26 cellular contexts compared by ENCODE assay signal in genomic region chr17:4631836-4632582, GRCh38. TPM values are rescaled to one million over a fixed set of nuclear protein-coding genes. Genes with fewer than 3 reads are reported as not detected.
DNase-seq lines count a peak whose midpoint lies in the region; FAIRE-seq and TF ChIP-seq lines count a peak whose summit lies in the region.
"Had no signal": no experiment of that assay in that cellular context is flagged by ENCODE, and none has a peak within 500 bp of the region (broad histone marks: within the 10 kb centered on the region; RNA-seq: fewer than 3 reads in every experiment).

No MANE protein-coding gene starts in this region.

- TF ChIP-seq RAD21 in SK-N-SH (IDR thresholded peaks at IDR 0.05; ENCODE audit: low read length): no peak

- H3K9me3 ChIP-seq in HUES64 (ENCODE audit: insufficient read depth, low read depth, low read length): no peaks in the 10 kb centered on the region
- H3K9me3 ChIP-seq in SK-N-SH: no peaks in the 10 kb centered on the region
- H3K9me3 ChIP-seq: colonic mucosa, heart left ventricle, pancreas, sigmoid colon, thoracic aorta had no signal

- H4K20me1 ChIP-seq in SK-N-SH (ENCODE audit: insufficient read depth): no peaks in the 10 kb centered on the region

- POLR2A ChIA-PET in SK-N-SH (lab: Yijun Ruan, JAX): no interaction called here

- no peaks in the 10 kb centered on the region for H3K9me2 ChIP-seq in SK-N-SH

- H3K4me1 Mint-ChIP-seq in nephron progenitor cell: peaks cover 46% of the 10 kb centered on the region
- H3K4me1 Mint-ChIP-seq in Calu3 (ENCODE audit: low read depth, unreplicated experiment): no peaks in the 10 kb centered on the region
- H3K4me1 Mint-ChIP-seq: immature natural killer cell had no signal

- peaks cover 50% of the 10 kb centered on the region for H3K27me3 Mint-ChIP-seq in nephron progenitor cell (ENCODE audit: low read depth, poor library complexity)
- peaks cover 49% of the 10 kb centered on the region for H3K27me3 Mint-ChIP-seq in Calu3 (ENCODE audit: unreplicated experiment)
- H3K27me3 Mint-ChIP-seq: stimulated activated memory B cell treated with anti-CD40 and anti-IgM and Interleukin-4, amounts not matched to agents 10 μg/mL and 1 μg/mL and 100 μg/mL, for 72 hours had no signal

- no peaks in the 10 kb centered on the region for H3F3A ChIP-seq in SK-N-SH (replicated peaks; ENCODE audit: insufficient read depth)

- H3K9ac ChIP-seq in HUES64 (ENCODE audit: low read depth, low read length) (no peak overlapping the region), SK-N-SH (no peak overlapping the region)

- H3K9me3 Mint-ChIP-seq in nephron progenitor cell (peaks cover 5% of the 10 kb centered on the region), Calu3 (ENCODE audit: low read depth, unreplicated experiment) (no peaks in the 10 kb centered on the region)
- H3K9me3 Mint-ChIP-seq: activated naive CD4-positive, alpha-beta T cell treated with anti-CD3 and anti-CD28 coated beads, Interleukin-2, amount 10 ng/mL, durations not matched to agents 7 days and 5 days had no signal

- no peaks in the 10 kb centered on the region for H3K36me3 Mint-ChIP-seq in nephron progenitor cell (ENCODE audit: low read depth)
- H3K36me3 Mint-ChIP-seq in Calu3 (ENCODE audit: insufficient read depth, unreplicated experiment): no peaks in the 10 kb centered on the region
- H3K36me3 Mint-ChIP-seq: activated naive CD4-positive, alpha-beta T cell treated with anti-CD3 and anti-CD28 coated beads, Interleukin-2, amount 10 ng/mL, durations not matched to agents 7 days and 5 days; immature natural killer cell; stimulated activated memory B cell treated with anti-CD40 and anti-IgM and Interleukin-4, amounts not matched to agents 10 μg/mL and 1 μg/mL and 100 μg/mL, for 72 hours had no signal

- H3K27ac Mint-ChIP-seq in nephron progenitor cell (no peak overlapping the region), Calu3 (ENCODE audit: unreplicated experiment) (no peak overlapping the region)
- H3K27ac Mint-ChIP-seq: activated naive CD4-positive, alpha-beta T cell treated with anti-CD3 and anti-CD28 coated beads, Interleukin-2, amount 10 ng/mL, durations not matched to agents 7 days and 5 days; immature natural killer cell; stimulated activated memory B cell treated with anti-CD40 and anti-IgM and Interleukin-4, amounts not matched to agents 10 μg/mL and 1 μg/mL and 100 μg/mL, for 72 hours had no signal

- H3K4me3 Mint-ChIP-seq in nephron progenitor cell (peak overlapping the region; percentile 47), Calu3 (ENCODE audit: low read depth, unreplicated experiment) (no peak overlapping the region)
- H3K4me3 Mint-ChIP-seq: activated naive CD4-positive, alpha-beta T cell treated with anti-CD3 and anti-CD28 coated beads, Interleukin-2, amount 10 ng/mL, durations not matched to agents 7 days and 5 days; immature natural killer cell; stimulated activated memory B cell treated with anti-CD40 and anti-IgM and Interleukin-4, amounts not matched to agents 10 μg/mL and 1 μg/mL and 100 μg/mL, for 72 hours had no signal

- WGBS in HUES64: 61% methylated on average over 21 of the region's 21 CpGs
- 77% methylated on average over 11 of the region's 21 CpGs for WGBS in SK-N-SH (ENCODE audit: low lambda C conversion rate)

- no peak for FAIRE-seq in bronchial epithelial cell (lab: Jason Lieb, UNC)
- no peak for FAIRE-seq in GM12891 (lab: Jason Lieb, UNC)
- FAIRE-seq: endometrium, pancreas had no signal

- no peaks in the 10 kb centered on the region for H3K79me2 ChIP-seq in SK-N-SH (ENCODE audit: insufficient read depth)

- peak; percentile 26 for DNase-seq in Daoy (ENCODE audit: low read depth)
- DNase-seq in bronchial epithelial cell (ENCODE audit: low read depth): peak; percentile 5
- DNase-seq in nephron progenitor cell: no peak
- DNase-seq in Calu3: no peak
- no peak for DNase-seq in Kasumi-1 (lab: John Stamatoyannopoulos, UW)
- no peak for DNase-seq in SK-N-SH
- no peak for DNase-seq in GM12891 (ENCODE audit: insufficient read length, low spot score)
- DNase-seq: activated CD4-positive, CD25-positive, alpha-beta regulatory T cell treated with anti-CD3 and anti-CD28 coated beads, Interleukin-2, amount 50 U/mL, for 72 hours; activated naive CD4-positive, alpha-beta T cell treated with anti-CD3 and anti-CD28 coated beads, Interleukin-2, amount 10 ng/mL, durations not matched to agents 7 days and 5 days; activated T-cell treated with anti-CD3 and anti-CD28 coated beads, Interleukin-2, amount 50 U/mL, for 48 hours; colonic mucosa; GDM1; heart left ventricle; immature natural killer cell; NCI-H1092; NCI-H2029; pancreas; sigmoid colon; T-helper 9 cell had no signal

- intact Hi-C loops in Calu3 (cut with micrococcal nuclease; ENCODE audit: unreplicated experiment): no loop called here

- TF ChIP-seq CTCF in bronchial epithelial cell (IDR thresholded peaks at IDR 0.05; ENCODE audit: insufficient read depth, low read length, severe bottlenecking) (no peak), nephron progenitor cell (IDR thresholded peaks at IDR 0.05) (no peak), Calu3 (IDR thresholded peaks at IDR 0.05; ENCODE audit: unreplicated experiment) (no peak), SK-N-SH (IDR thresholded peaks at IDR 0.05) (no peak)

- H3K36me3 ChIP-seq in HUES64 (ENCODE audit: insufficient read depth, low read length) (no peaks in the 10 kb centered on the region), bronchial epithelial cell (ENCODE audit: control insufficient read depth, insufficient read depth, low read length) (no peaks in the 10 kb centered on the region), SK-N-SH (replicated peaks in 1 of 2; ENCODE audit: control insufficient read depth in 1 of 2, insufficient read depth in 2 of 2, low read length in 1 of 2) (no peaks in the 10 kb centered on the region)
- H3K36me3 ChIP-seq: colonic mucosa, heart left ventricle, pancreas, sigmoid colon, thoracic aorta had no signal

- no peak for TF ChIP-seq EP300 in SK-N-SH (IDR thresholded peaks at IDR 0.05; ENCODE audit: borderline replicate concordance in 1 of 2, low read depth in 1 of 2, low read length in 1 of 2)

- H3K27me3 ChIP-seq in HUES64 (ENCODE audit: insufficient read depth, low read length): peaks cover 20% of the 10 kb centered on the region
- H3K27me3 ChIP-seq in bronchial epithelial cell (ENCODE audit: control insufficient read depth, insufficient read depth, low read length): peaks cover 9% of the 10 kb centered on the region
- peaks cover 25% of the 10 kb centered on the region for H3K27me3 ChIP-seq in SK-N-SH (ENCODE audit: insufficient read depth)
- H3K27me3 ChIP-seq: pancreas had no signal

- peaks cover 22% of the 10 kb centered on the region for H3K4me1 ChIP-seq in HUES64 (ENCODE audit: insufficient read depth, low read length)
- H3K4me1 ChIP-seq in SK-N-SH (ENCODE audit: control insufficient read depth in 1 of 2, insufficient read depth in 2 of 2, low read depth in 1 of 2, low read length in 1 of 2): peaks cover 0 to 6% of the 10 kb centered on the region in 2 experiments; a peak in 1 of 4 replicates
- H3K4me1 ChIP-seq: colonic mucosa, pancreas, sigmoid colon had no signal

- H3K4me3 ChIP-seq in HUES64 (ENCODE audit: low read length) (no peak overlapping the region), bronchial epithelial cell (ENCODE audit: low read depth, low read length) (no peak overlapping the region), SK-N-SH (ENCODE audit: low read depth in 2 of 2, low read length in 1 of 2) (no peak overlapping the region)
- H3K4me3 ChIP-seq: colonic mucosa, heart left ventricle, pancreas, sigmoid colon, thoracic aorta had no signal

- TF ChIP-seq POLR2A in GM12891 (IDR thresholded peaks at IDR 0.05; ENCODE audit: low read depth, low read length): no peak

- no TSS peak for BruUV-seq in Calu3 (replicated peaks; lab: Mats Ljungman, UMichigan)

- H3K27ac ChIP-seq in HUES64 (ENCODE audit: low read depth, low read length) (peak overlapping the region; percentile 50; the same call in 1 of the 2 replicates), SK-N-SH (ENCODE audit: low read depth in 2 of 2, low read length in 1 of 2) (no peak overlapping the region)
- H3K27ac ChIP-seq: colonic mucosa, heart left ventricle, pancreas, sigmoid colon, thoracic aorta had no signal

- H3K4me2 ChIP-seq in SK-N-SH: no peak overlapping the region

- no peak overlapping the region for H2AFZ ChIP-seq in SK-N-SH (ENCODE audit: low read depth)

- CTCF ChIA-PET in Calu3 (lab: Charles Lee) (interaction anchor here (1.0 kb wide), 1 partner anchor 53 kb away, joined by 5 read pairs; no protein-coding TSS in a partner anchor), SK-N-SH (lab: Yijun Ruan, JAX) (interaction anchor here (6.0 kb wide), 1 partner anchor 66 kb away, joined by 76 read pairs; no protein-coding TSS in a partner anchor)

TF ChIP-seq in GM12891, 5 proteins besides CTCF, POLR2A, EP300 and RAD21:
- TF ChIP-seq SPI1 (IDR thresholded peaks at IDR 0.05; ENCODE audit: low read depth, low read length) (no peak), PAX5 (IDR thresholded peaks at IDR 0.05; ENCODE audit: insufficient read depth, low read length, severe bottlenecking) (no peak), TAF1 (IDR thresholded peaks at IDR 0.05; ENCODE audit: low read depth, low read length) (no peak), POLR2AphosphoS5 (IDR thresholded peaks at IDR 0.05; ENCODE audit: low read depth, low read length) (no peak), POU2F2 (IDR thresholded peaks at IDR 0.05; ENCODE audit: low read depth, low read length) (no peak)

RNA-seq across cellular contexts. Expression of gene ALOX15, which starts 9.5 kb away (rescaled TPM):
- total RNA-seq in Daoy (2014; rRNA removed; shearing (Covaris generic)): not detected in 2 replicates
- polyA plus RNA-seq in HUES64 (2013, experiment 1 of 2): 0.25 TPM
- 0.38 TPM for polyA plus RNA-seq in HUES64 (2013, experiment 2 of 2)
- total RNA-seq in bronchial epithelial cell (under 0.01 TPM in 1 of 2 replicates, not detected in the other), Calu3 (2022) (0.27 and 0.38 TPM in 2 replicates)
- not detected in 2 replicates for polyA plus RNA-seq in SK-N-SH (2012; rRNA removed)
- polyA plus RNA-seq in SK-N-SH (2012; cell fraction: cytosol; rRNA removed): 0.03 and 0.12 TPM in 2 replicates
- polyA plus RNA-seq in SK-N-SH (2012; cell fraction: nucleus; rRNA removed): 0.02 and 0.09 TPM in 2 replicates
- 0.24 TPM for polyA plus RNA-seq in GM12891 (2012; ENCODE audit: low read depth, missing spikeins)
- total RNA-seq: activated CD8-positive, alpha-beta memory T cell treated with anti-CD3 and anti-CD28 coated beads for 36 hours; fibroblast of lung; pancreas; thoracic aorta had no signal
- polyA plus RNA-seq: AG04450, fibroblast of lung, heart left ventricle, immature natural killer cell had no signal

RNA-seq across cellular contexts. Expression of gene SMTNL2, which starts 47.7 kb away (rescaled TPM):
- not detected in 2 replicates for total RNA-seq in Daoy (2014; rRNA removed; shearing (Covaris generic))
- polyA plus RNA-seq in HUES64 (2013, experiment 1 of 2): 1.0 TPM
- 2.0 TPM for polyA plus RNA-seq in HUES64 (2013, experiment 2 of 2)
- total RNA-seq in bronchial epithelial cell (not detected in 2 replicates), Calu3 (2022) (not detected in 2 replicates)
- not detected in 2 replicates for polyA plus RNA-seq in SK-N-SH (2012; rRNA removed)
- polyA plus RNA-seq in SK-N-SH (2012; cell fraction: cytosol; rRNA removed): not detected in 2 replicates
- not detected in 2 replicates for polyA plus RNA-seq in SK-N-SH (2012; cell fraction: nucleus; rRNA removed)
- not detected for polyA plus RNA-seq in GM12891 (2012; ENCODE audit: low read depth, missing spikeins)
- total RNA-seq: activated CD8-positive, alpha-beta memory T cell treated with anti-CD3 and anti-CD28 coated beads for 36 hours had no signal
- polyA plus RNA-seq: immature natural killer cell had no signal

Comparison
In these comparisons a context has a peak if more than half of its experiments do, and no peak if none do; other contexts are left out.
1. DNase-seq: peak in Daoy (single experiment) and bronchial epithelial cell (single experiment); none in nephron progenitor cell (single experiment), Calu3 (single experiment), Kasumi-1 (0 of 2), SK-N-SH (single experiment) and GM12891 (single experiment).